Comparison of ENCODE assay signal across 28 cellular contexts in the genomic region with DNA sequence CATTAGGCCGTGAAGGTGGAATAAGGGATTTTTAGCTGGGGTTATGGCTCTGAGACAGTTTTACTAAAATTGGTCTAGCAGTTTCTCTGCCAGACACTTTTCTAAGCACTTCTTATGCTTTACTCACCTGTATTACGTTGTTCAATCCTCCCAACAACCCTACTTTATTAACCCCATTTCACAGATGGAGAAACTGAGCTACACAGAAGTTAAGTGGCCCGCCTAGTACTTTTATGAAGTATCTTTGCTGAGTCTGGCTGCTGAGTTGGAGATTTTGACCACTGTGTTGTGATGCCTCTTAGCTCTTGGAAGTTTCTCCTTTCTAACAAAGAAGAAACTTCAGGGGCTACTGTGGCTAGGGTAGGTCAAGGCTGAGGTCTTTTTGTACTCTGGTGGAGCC. TPM values are rescaled to one million over a fixed set of nuclear protein-coding genes. Genes with fewer than 3 reads are reported as not detected.
DNase-seq lines count a peak whose midpoint lies in the region; ATAC-seq and TF ChIP-seq lines count a peak whose summit lies in the region.
"Had no signal": no experiment of that assay in that cellular context is flagged by ENCODE, and none has a peak within 500 bp of the region (broad histone marks: within the 10 kb centered on the region; RNA-seq: fewer than 3 reads in every experiment).

No MANE protein-coding gene starts in this region.

- H3K27ac ChIP-seq in right atrium auricular region (peak overlapping the region; percentile 81 to 90), fibroblast of lung (ENCODE audit: insufficient read depth, low read length) (peak overlapping the region; percentile 8), rectal smooth muscle tissue (ENCODE audit: low read depth, low read length) (peak overlapping the region; percentile 26), vagina (peak overlapping the region; percentile 59)
- H3K27ac ChIP-seq: foreskin keratinocyte, KMS-11, neural progenitor cell, parathyroid adenoma had no signal

- CTCF ChIA-PET in activated CD4-positive, alpha-beta memory T cell treated with anti-CD3 and anti-CD28 coated beads, Interleukin-2, amount 10 ng/mL, durations not matched to agents 7 days and 5 days (lab: Charles Lee) = interaction anchor here (0.8 kb wide), 1 partner anchor 54 kb away, joined by 3 read pairs; no protein-coding TSS in a partner anchor

- ATAC-seq in Right ventricle myocardium superior (ENCODE audit: poor library complexity) = no peak
- ATAC-seq: activated CD4-positive, CD25-positive, alpha-beta regulatory T cell treated with anti-CD3 and anti-CD28 coated beads, Interleukin-2, amount 50 U/mL, for 24 hours; activated T-cell treated with anti-CD3 and anti-CD28 coated beads, Interleukin-2, amount 50 U/mL, for 72 hours; esophagus mucosa; foreskin keratinocyte; sciatic nerve had no signal

- H3K27me3 ChIP-seq in right atrium auricular region (no peaks in the 10 kb centered on the region), fibroblast of lung (ENCODE audit: control insufficient read depth, insufficient read depth, low read length) (no peaks in the 10 kb centered on the region), rectal smooth muscle tissue (ENCODE audit: control insufficient read depth, insufficient read depth, low read length) (no peaks in the 10 kb centered on the region), vagina (no peaks in the 10 kb centered on the region)
- H3K27me3 ChIP-seq: foreskin keratinocyte, neural progenitor cell had no signal

- H3K9ac ChIP-seq in fibroblast of lung (ENCODE audit: insufficient read depth, low read length) = no peak overlapping the region
- H3K9ac ChIP-seq in rectal smooth muscle tissue (ENCODE audit: low read length) = no peak overlapping the region
- H3K9ac ChIP-seq: KMS-11, neural progenitor cell, parathyroid adenoma, SK-N-SH had no signal

- H3K27ac Mint-ChIP-seq in activated CD4-positive, alpha-beta memory T cell treated with anti-CD3 and anti-CD28 coated beads, Interleukin-2, amount 10 ng/mL, durations not matched to agents 7 days and 5 days = no peak overlapping the region
- H3K27ac Mint-ChIP-seq: activated T-cell treated with anti-CD3 and anti-CD28 coated beads, Interleukin-2, amount 50 U/mL, for 72 hours; CD4-positive, alpha-beta T cell; neural progenitor cell had no signal

- peaks cover 89% of the 10 kb centered on the region for H3K79me2 ChIP-seq in fibroblast of lung (ENCODE audit: control insufficient read depth, insufficient read depth, low read length)

- DNase-seq in right atrium auricular region (ENCODE audit: low spot score) (no peak), Right ventricle myocardium superior (no peak), fibroblast of lung (ENCODE audit: low read depth in 2 of 2) (no peak), vagina (ENCODE audit: extremely low spot score in 2 of 2) (no peak), NCI-H1436 treated with DMSO at 0.1 percent for 48 hours (lab: John Stamatoyannopoulos, UW) (no peak), HuH-7.5 (ENCODE audit: low spot score) (no peak)
- DNase-seq in activated CD4-positive, alpha-beta memory T cell treated with anti-CD3 and anti-CD28 coated beads, Interleukin-2, amount 10 ng/mL, durations not matched to agents 7 days and 5 days = no peak
- DNase-seq: activated CD4-positive, alpha-beta T cell treated with anti-CD3 and anti-CD28 coated beads, Interleukin-2, amount 50 U/mL, for 48 hours; activated T-cell treated with anti-CD3 and anti-CD28 coated beads, Interleukin-2, amount 50 U/mL, for 72 hours; CD4-positive, alpha-beta T cell; central memory CD4-positive, alpha-beta T cell; dermis blood vessel endothelial cell; foreskin keratinocyte; kidney glomerular epithelial cell; NCI-H1417; NCI-H2029 treated with DMSO at 0.1 percent for 48 hours; NCI-H524 treated with DMSO at 0.1 percent for 48 hours; OCI-M1; SK-N-SH; stimulated activated CD4-positive, alpha-beta T cell treated with anti-CD3 and anti-CD28 coated beads, Interleukin-4, amount 100 ng/mL, for 24 hours; substantia nigra had no signal

- TF ChIP-seq CTCF in right atrium auricular region (IDR thresholded peaks at IDR 0.05) = no peak
- no peak for TF ChIP-seq CTCF in fibroblast of lung (conservative IDR thresholded peaks at IDR 0.05 in 1 of 2, IDR thresholded peaks at IDR 0.05 in 1 of 2; ENCODE audit: low read depth in 1 of 2, low read length in 2 of 2)
- no peak for TF ChIP-seq CTCF in vagina (IDR thresholded peaks at IDR 0.05)

- no peak overlapping the region for H2AFZ ChIP-seq in fibroblast of lung (ENCODE audit: low read length)
- H2AFZ ChIP-seq: neural progenitor cell, parathyroid adenoma had no signal

- H3K27me3 Mint-ChIP-seq in activated CD4-positive, alpha-beta memory T cell treated with anti-CD3 and anti-CD28 coated beads, Interleukin-2, amount 10 ng/mL, durations not matched to agents 7 days and 5 days = no peaks in the 10 kb centered on the region
- H3K27me3 Mint-ChIP-seq: CD4-positive, alpha-beta T cell had no signal

- peaks cover 1% of the 10 kb centered on the region for H3K36me3 ChIP-seq in right atrium auricular region
- H3K36me3 ChIP-seq in fibroblast of lung (ENCODE audit: control insufficient read depth, insufficient read depth, low read length) = peaks cover 12% of the 10 kb centered on the region
- peaks cover 8% of the 10 kb centered on the region for H3K36me3 ChIP-seq in rectal smooth muscle tissue (ENCODE audit: control insufficient read depth, insufficient read depth, low read length)
- no peaks in the 10 kb centered on the region for H3K36me3 ChIP-seq in vagina
- H3K36me3 ChIP-seq: neural progenitor cell had no signal

- intact Hi-C loops in Right ventricle myocardium superior (cut with DNase I) (no loop called here), vagina (cut with DNase I) (no loop called here)

- H4K20me1 ChIP-seq in fibroblast of lung (ENCODE audit: control insufficient read depth, extremely low read depth, insufficient read depth, low read length) = no peaks in the 10 kb centered on the region

- H3K4me3 Mint-ChIP-seq in activated CD4-positive, alpha-beta memory T cell treated with anti-CD3 and anti-CD28 coated beads, Interleukin-2, amount 10 ng/mL, durations not matched to agents 7 days and 5 days = no peak overlapping the region
- H3K4me3 Mint-ChIP-seq: activated T-cell treated with anti-CD3 and anti-CD28 coated beads, Interleukin-2, amount 50 U/mL, for 72 hours; CD4-positive, alpha-beta T cell; neural progenitor cell had no signal

- no peak overlapping the region for H3K4me3 ChIP-seq in right atrium auricular region
- H3K4me3 ChIP-seq in fibroblast of lung (replicated peaks in 1 of 4; ENCODE audit: control extremely low read depth in 1 of 4, insufficient read depth in 1 of 4, low read depth in 3 of 4, low read length in 4 of 4) = no peak overlapping the region
- H3K4me3 ChIP-seq in rectal smooth muscle tissue (ENCODE audit: low read length) = no peak overlapping the region
- no peak overlapping the region for H3K4me3 ChIP-seq in vagina
- H3K4me3 ChIP-seq: neural progenitor cell had no signal

- POLR2A ChIA-PET in activated CD4-positive, alpha-beta memory T cell treated with anti-CD3 and anti-CD28 coated beads, Interleukin-2, amount 10 ng/mL, durations not matched to agents 7 days and 5 days (lab: Charles Lee) = interaction anchor here (1.3 kb wide), 1 partner anchor 8 kb away, joined by 3 read pairs; no protein-coding TSS in a partner anchor

- no peaks in the 10 kb centered on the region for H3K9me3 Mint-ChIP-seq in activated CD4-positive, alpha-beta memory T cell treated with anti-CD3 and anti-CD28 coated beads, Interleukin-2, amount 10 ng/mL, durations not matched to agents 7 days and 5 days
- H3K9me3 Mint-ChIP-seq: activated T-cell treated with anti-CD3 and anti-CD28 coated beads, Interleukin-2, amount 50 U/mL, for 72 hours; CD4-positive, alpha-beta T cell; neural progenitor cell had no signal

- H3K4me1 Mint-ChIP-seq in activated CD4-positive, alpha-beta memory T cell treated with anti-CD3 and anti-CD28 coated beads, Interleukin-2, amount 10 ng/mL, durations not matched to agents 7 days and 5 days = peaks cover 12% of the 10 kb centered on the region

- TF ChIP-seq POLR2A in vagina (IDR thresholded peaks at IDR 0.05) = no peak

- no peak overlapping the region for H3K4me2 ChIP-seq in fibroblast of lung (ENCODE audit: extremely low read depth, insufficient read depth, low read length)
- H3K4me2 ChIP-seq: KMS-11, neural progenitor cell, SK-N-SH had no signal

- H3K4me1 ChIP-seq in right atrium auricular region (peaks cover 0 to 90% of the 10 kb centered on the region in 2 donors), fibroblast of lung (ENCODE audit: control insufficient read depth, extremely low read depth, insufficient read depth, low read length) (peaks cover 29% of the 10 kb centered on the region), rectal smooth muscle tissue (ENCODE audit: control insufficient read depth, insufficient read depth, low read length) (peaks cover 26% of the 10 kb centered on the region), vagina (peaks cover 76% of the 10 kb centered on the region)

- H3K36me3 Mint-ChIP-seq in activated CD4-positive, alpha-beta memory T cell treated with anti-CD3 and anti-CD28 coated beads, Interleukin-2, amount 10 ng/mL, durations not matched to agents 7 days and 5 days (ENCODE audit: low read depth) = peaks cover 20% of the 10 kb centered on the region

- H3K9me3 ChIP-seq in right atrium auricular region (no peaks in the 10 kb centered on the region), fibroblast of lung (ENCODE audit: control insufficient read depth, insufficient read depth, low read depth, low read length) (no peaks in the 10 kb centered on the region), vagina (no peaks in the 10 kb centered on the region)
- H3K9me3 ChIP-seq: SK-N-SH had no signal

RNA-seq across cellular contexts. Expression of gene LIMD1, which starts 11.5 kb away (rescaled TPM):
- total RNA-seq in right atrium auricular region (10 to 100 TPM; 15.8 to 19.4 TPM), Right ventricle myocardium superior (31.9 TPM), fibroblast of lung (20.0 and 33.9 TPM in 2 replicates), vagina (16.2 TPM)
- 16.0 and 16.8 TPM in 2 replicates for polyA plus RNA-seq in fibroblast of lung
- polyA plus RNA-seq in fibroblast of lung (2012) = 19.7 and 20.4 TPM in 2 replicates
- 148 and 253 TPM in 2 replicates for polyA minus RNA-seq in fibroblast of lung (ENCODE audit: low replicate concordance)
- total RNA-seq in activated CD4-positive, alpha-beta memory T cell treated with anti-CD3 and anti-CD28 coated beads, Interleukin-2, amount 10 ng/mL, durations not matched to agents 7 days and 5 days = 10 to 100 TPM; 39.9 to 41.0 TPM

Comparison
In these comparisons a context has a peak if more than half of its experiments do, and no peak if none do; other contexts are left out.
1. H3K27ac ChIP-seq: peak in every context shown above with its lines; median percentile 86 in right atrium auricular region; 59 in vagina; 26 in rectal smooth muscle tissue; 8 in fibroblast of lung.